Comparison of ENCODE assay signal across 12 cellular contexts in the genomic region with DNA sequence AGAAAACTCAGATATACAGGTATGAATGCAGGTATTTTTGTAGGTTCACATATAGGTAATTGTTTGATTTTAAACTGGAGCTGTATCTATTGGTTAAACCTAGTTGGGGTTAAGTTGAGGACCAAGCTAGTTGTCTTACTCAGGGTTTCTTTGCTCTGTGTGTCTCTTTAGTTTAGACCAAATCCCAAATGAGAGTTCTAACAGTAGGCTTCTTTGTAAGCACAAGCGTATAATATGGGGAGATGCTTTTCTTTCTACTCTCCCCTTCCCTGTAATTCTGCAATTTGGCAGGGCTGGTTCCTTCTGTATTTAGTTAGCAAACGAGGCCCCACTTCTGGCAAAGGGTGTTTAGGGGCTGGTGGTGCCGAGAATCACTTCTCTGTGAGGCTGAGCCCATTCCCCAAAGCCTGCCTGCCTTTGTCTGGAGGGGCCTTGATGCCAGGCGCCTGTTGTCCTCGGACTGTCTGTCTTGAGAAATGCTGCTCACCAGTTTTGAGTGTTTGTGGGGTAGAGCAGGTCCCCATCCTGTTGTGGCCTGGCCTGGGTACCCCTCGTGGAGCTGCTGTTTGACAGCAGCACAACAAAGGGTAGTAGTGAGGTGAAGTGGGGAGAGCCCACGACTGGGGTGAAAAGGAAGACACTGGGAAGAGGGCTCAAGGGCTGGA.
A peak's percentile ranks its signal among the peaks of the same experiment; 100 is the strongest.
DNase-seq lines count a peak whose midpoint lies in the region; ATAC-seq and TF ChIP-seq lines count a peak whose summit lies in the region.
"Had no signal": no experiment of that assay in that cellular context is flagged by ENCODE, and none has a peak within 500 bp of the region (broad histone marks: within the 10 kb centered on the region; RNA-seq: fewer than 3 reads in every experiment).

No MANE protein-coding gene starts in this region.

- TF ChIP-seq POLR2A in prostate gland (IDR thresholded peaks at IDR 0.05) (no peak), Peyer's patch (IDR thresholded peaks at IDR 0.05) (no peak)

- H3K9me3 ChIP-seq in left ventricle myocardium inferior (replicated peaks) (no peaks in the 10 kb centered on the region), prostate gland (no peaks in the 10 kb centered on the region), aorta (ENCODE audit: control insufficient read depth, low read length) (no peaks in the 10 kb centered on the region), Peyer's patch (no peaks in the 10 kb centered on the region)

- H3K36me3 ChIP-seq in left ventricle myocardium inferior (peaks cover 33% of the 10 kb centered on the region), prostate gland (no peaks in the 10 kb centered on the region), aorta (ENCODE audit: control insufficient read depth in 1 of 2, insufficient read depth in 2 of 2, low read length in 1 of 2) (peaks cover 0 to 1% of the 10 kb centered on the region in 2 donors), Peyer's patch (peaks cover 0 to 25% (median 0%) of the 10 kb centered on the region in 3 donors)

- DNase-seq in left ventricle myocardium inferior: no peak
- no peak for DNase-seq in Right ventricle myocardium superior
- peak; percentile 73 for DNase-seq in globus pallidus (ENCODE audit: low spot score)
- no peak for DNase-seq in prostate gland (ENCODE audit: low spot score)
- peak in 1 of 2 donors; percentile 66 for DNase-seq in aorta
- no peak for DNase-seq in NCI-H2107 treated with DMSO at 0.1 percent for 48 hours (lab: John Stamatoyannopoulos, UW; ENCODE audit: unreplicated experiment)
- no peak for DNase-seq in Peyer's patch
- DNase-seq: effector memory CD8-positive, alpha-beta T cell; NCI-H1048; NCI-H526; retina had no signal

- H3K27me3 ChIP-seq in left ventricle myocardium inferior (ENCODE audit: low read depth) (no peaks in the 10 kb centered on the region), prostate gland (replicated peaks; ENCODE audit: insufficient read depth) (no peaks in the 10 kb centered on the region), aorta (ENCODE audit: control insufficient read depth in 1 of 2, insufficient read depth in 2 of 2, low read length in 1 of 2) (no peaks in the 10 kb centered on the region), Peyer's patch (no peaks in the 10 kb centered on the region)

- intact Hi-C loops in left ventricle myocardium inferior (cut with micrococcal nuclease) (no loop called here), Right ventricle myocardium superior (cut with DNase I) (no loop called here), prostate gland (cut with DNase I) (loop anchor here (5.0 kb wide), 1 partner anchor 51 kb away; no protein-coding TSS in a partner anchor), aorta (cut with DNase I) (loop anchor here in 1 of 2 donors (5.0 kb wide), 1 partner anchor 36 kb away; no protein-coding TSS in a partner anchor)

- peak overlapping the region; percentile 55 for H3K4me3 ChIP-seq in left ventricle myocardium inferior
- H3K4me3 ChIP-seq in prostate gland: no peak overlapping the region
- H3K4me3 ChIP-seq in aorta (ENCODE audit: low read length in 2 of 2): peak overlapping the region; percentile 0 to 48
- H3K4me3 ChIP-seq in Peyer's patch: peak overlapping the region in 1 of 4 donors; percentile 23

- ATAC-seq in Right ventricle myocardium superior (ENCODE audit: poor library complexity) (no peak), aorta (ENCODE audit: low FRiP score) (no peak), HG02973 (IDR thresholded peaks at IDR 0.05; ENCODE audit: unreplicated experiment) (no peak)
- ATAC-seq: effector memory CD8-positive, alpha-beta T cell had no signal

- TF ChIP-seq CTCF in left ventricle myocardium inferior (IDR thresholded peaks at IDR 0.05; ENCODE audit: borderline replicate concordance): no peak
- no peak for TF ChIP-seq CTCF in prostate gland (IDR thresholded peaks at IDR 0.05)
- TF ChIP-seq CTCF in Peyer's patch (IDR thresholded peaks at IDR 0.05): no peak

- H3K4me1 ChIP-seq in left ventricle myocardium inferior: peaks cover 100% of the 10 kb centered on the region
- H3K4me1 ChIP-seq in prostate gland (replicated peaks): peaks cover 17% of the 10 kb centered on the region
- H3K4me1 ChIP-seq in aorta (ENCODE audit: control insufficient read depth in 1 of 2, insufficient read depth in 2 of 2, low read length in 2 of 2): peaks cover 2 to 11% of the 10 kb centered on the region in 2 donors
- H3K4me1 ChIP-seq in Peyer's patch: peaks cover 0 to 25% (median 2%) of the 10 kb centered on the region in 4 donors

- peak overlapping the region; percentile 91 for H3K27ac ChIP-seq in left ventricle myocardium inferior (replicated peaks)
- peak overlapping the region; percentile 70 to 86 for H3K27ac ChIP-seq in prostate gland
- peak overlapping the region; percentile 83 to 87 for H3K27ac ChIP-seq in aorta (ENCODE audit: low read depth in 1 of 2, low read length in 2 of 2)
- peak overlapping the region in 2 of 4 donors; percentile 2 to 81 for H3K27ac ChIP-seq in Peyer's patch

- WGBS in prostate gland: 21% methylated on average over 7 of the region's 7 CpGs
- WGBS in aorta, 2 donors: 8% methylated on average over 7 of the region's 7 CpGs

Comparison
In these comparisons a context has a peak if more than half of its experiments do, and no peak if none do; other contexts are left out.
1. H3K4me3 ChIP-seq: peak in left ventricle myocardium inferior (single experiment) and aorta (2 of 2); none in prostate gland (0 of 2).